Comparison of ENCODE assay signal across 1 cellular context in the genomic region with DNA sequence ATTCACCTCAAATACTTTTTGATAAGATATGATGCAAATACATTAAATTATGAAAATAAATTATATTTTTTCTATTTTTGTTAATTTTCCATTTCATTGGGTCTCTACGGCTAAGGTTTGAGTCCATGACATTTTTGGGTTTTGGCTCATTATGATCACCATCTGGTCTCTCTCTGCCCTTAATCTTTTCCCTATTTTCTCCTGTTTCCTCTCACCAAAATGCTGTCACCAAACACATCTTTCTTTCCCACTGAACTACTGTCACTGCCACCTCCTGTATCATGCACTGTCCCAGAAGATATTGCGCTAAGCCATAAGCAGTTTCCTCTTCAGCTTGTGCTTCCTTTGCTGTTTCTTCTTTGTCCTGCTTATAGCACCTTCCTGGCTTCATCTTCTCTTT.
TF ChIP-seq lines count a peak whose summit lies in the region.

No MANE protein-coding gene starts in this region.

TF ChIP-seq in GM23338, 12 proteins besides CTCF, POLR2A, EP300 and RAD21 (continued from another document):
- TF ChIP-seq, protein P1, sequence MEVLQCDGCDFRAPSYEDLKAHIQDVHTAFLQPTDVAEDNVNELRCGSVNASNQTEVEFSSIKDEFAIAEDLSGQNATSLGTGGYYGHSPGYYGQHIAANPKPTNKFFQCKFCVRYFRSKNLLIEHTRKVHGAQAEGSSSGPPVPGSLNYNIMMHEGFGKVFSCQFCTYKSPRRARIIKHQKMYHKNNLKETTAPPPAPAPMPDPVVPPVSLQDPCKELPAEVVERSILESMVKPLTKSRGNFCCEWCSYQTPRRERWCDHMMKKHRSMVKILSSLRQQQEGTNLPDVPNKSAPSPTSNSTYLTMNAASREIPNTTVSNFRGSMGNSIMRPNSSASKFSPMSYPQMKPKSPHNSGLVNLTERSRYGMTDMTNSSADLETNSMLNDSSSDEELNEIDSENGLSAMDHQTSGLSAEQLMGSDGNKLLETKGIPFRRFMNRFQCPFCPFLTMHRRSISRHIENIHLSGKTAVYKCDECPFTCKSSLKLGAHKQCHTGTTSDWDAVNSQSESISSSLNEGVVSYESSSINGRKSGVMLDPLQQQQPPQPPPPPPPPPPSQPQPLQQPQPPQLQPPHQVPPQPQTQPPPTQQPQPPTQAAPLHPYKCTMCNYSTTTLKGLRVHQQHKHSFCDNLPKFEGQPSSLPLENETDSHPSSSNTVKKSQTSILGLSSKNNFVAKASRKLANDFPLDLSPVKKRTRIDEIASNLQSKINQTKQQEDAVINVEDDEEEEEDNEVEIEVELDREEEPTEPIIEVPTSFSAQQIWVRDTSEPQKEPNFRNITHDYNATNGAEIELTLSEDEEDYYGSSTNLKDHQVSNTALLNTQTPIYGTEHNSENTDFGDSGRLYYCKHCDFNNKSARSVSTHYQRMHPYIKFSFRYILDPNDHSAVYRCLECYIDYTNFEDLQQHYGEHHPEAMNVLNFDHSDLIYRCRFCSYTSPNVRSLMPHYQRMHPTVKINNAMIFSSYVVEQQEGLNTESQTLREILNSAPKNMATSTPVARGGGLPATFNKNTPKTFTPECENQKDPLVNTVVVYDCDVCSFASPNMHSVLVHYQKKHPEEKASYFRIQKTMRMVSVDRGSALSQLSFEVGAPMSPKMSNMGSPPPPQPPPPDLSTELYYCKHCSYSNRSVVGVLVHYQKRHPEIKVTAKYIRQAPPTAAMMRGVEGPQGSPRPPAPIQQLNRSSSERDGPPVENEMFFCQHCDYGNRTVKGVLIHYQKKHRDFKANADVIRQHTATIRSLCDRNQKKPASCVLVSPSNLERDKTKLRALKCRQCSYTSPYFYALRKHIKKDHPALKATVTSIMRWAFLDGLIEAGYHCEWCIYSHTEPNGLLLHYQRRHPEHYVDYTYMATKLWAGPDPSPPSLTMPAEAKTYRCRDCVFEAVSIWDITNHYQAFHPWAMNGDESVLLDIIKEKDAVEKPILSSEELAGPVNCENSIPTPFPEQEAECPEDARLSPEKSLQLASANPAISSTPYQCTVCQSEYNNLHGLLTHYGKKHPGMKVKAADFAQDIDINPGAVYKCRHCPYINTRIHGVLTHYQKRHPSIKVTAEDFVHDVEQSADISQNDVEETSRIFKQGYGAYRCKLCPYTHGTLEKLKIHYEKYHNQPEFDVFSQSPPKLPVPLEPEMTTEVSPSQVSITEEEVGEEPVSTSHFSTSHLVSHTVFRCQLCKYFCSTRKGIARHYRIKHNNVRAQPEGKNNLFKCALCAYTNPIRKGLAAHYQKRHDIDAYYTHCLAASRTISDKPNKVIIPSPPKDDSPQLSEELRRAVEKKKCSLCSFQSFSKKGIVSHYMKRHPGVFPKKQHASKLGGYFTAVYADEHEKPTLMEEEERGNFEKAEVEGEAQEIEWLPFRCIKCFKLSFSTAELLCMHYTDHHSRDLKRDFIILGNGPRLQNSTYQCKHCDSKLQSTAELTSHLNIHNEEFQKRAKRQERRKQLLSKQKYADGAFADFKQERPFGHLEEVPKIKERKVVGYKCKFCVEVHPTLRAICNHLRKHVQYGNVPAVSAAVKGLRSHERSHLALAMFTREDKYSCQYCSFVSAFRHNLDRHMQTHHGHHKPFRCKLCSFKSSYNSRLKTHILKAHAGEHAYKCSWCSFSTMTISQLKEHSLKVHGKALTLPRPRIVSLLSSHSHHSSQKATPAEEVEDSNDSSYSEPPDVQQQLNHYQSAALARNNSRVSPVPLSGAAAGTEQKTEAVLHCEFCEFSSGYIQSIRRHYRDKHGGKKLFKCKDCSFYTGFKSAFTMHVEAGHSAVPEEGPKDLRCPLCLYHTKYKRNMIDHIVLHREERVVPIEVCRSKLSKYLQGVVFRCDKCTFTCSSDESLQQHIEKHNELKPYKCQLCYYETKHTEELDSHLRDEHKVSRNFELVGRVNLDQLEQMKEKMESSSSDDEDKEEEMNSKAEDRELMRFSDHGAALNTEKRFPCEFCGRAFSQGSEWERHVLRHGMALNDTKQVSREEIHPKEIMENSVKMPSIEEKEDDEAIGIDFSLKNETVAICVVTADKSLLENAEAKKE (CRISPR knock-in tag; IDR thresholded peaks at IDR 0.05): no peak
- TF ChIP-seq ZNF114 (CRISPR knock-in tag; IDR thresholded peaks at IDR 0.05) (no peak), ZNF331 (CRISPR knock-in tag; IDR thresholded peaks at IDR 0.05; ENCODE audit: low read depth) (no peak), EZH2phosphoT487 (IDR thresholded peaks at IDR 0.05; ENCODE audit: unreplicated experiment) (no peak), JUNB (IDR thresholded peaks at IDR 0.05; ENCODE audit: unreplicated experiment) (no peak)
